ENCODE assay signal across 17 cellular contexts in the genomic region with DNA sequence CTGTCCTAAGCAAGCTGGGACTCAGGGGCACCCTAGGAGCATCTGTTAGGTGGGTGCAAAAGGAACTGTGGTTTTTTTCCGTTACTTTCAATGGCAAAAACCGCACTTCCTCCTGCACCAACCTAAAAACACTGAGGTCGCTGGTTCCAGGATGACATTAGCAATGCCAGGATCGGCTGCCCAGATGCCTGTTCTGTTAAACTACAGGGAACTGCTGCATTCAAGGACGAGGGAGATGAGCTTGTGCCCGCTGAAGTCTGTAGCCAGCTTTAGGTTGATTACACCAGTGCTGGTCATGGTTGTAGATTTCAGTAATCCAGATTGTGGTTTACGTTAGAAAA.
DNase-seq lines count a peak whose midpoint lies in the region; ATAC-seq and TF ChIP-seq lines count a peak whose summit lies in the region.
"Had no signal": no experiment of that assay in that cellular context is flagged by ENCODE, and none has a peak within 500 bp of the region (broad histone marks: within the 10 kb centered on the region; RNA-seq: fewer than 3 reads in every experiment).

No MANE protein-coding gene starts in this region.

- no peak for TF ChIP-seq CTCF in DND-41 (IDR thresholded peaks at IDR 0.05; ENCODE audit: borderline replicate concordance, extremely low read depth, low read length, poor library complexity, severe bottlenecking)
- no peak for TF ChIP-seq CTCF in endodermal cell (conservative IDR thresholded peaks at IDR 0.05)

- 88 to 93% methylated on average over 6 to 7 of the region's 7 CpGs for WGBS in endodermal cell (ENCODE audit: insufficient coverage in 1 of 2, insufficient read length in 1 of 2), 2 experiments

- POLR2A ChIA-PET in naive thymus-derived CD4-positive, alpha-beta T cell (lab: Charles Lee), result no interaction called here

- no peak overlapping the region for H3K27ac Mint-ChIP-seq in endodermal cell
- H3K27ac Mint-ChIP-seq in naive thymus-derived CD4-positive, alpha-beta T cell, result no peak overlapping the region
- H3K27ac Mint-ChIP-seq: GM23338 had no signal

- peaks cover 93% of the 10 kb centered on the region for H3K4me1 ChIP-seq in DND-41 (ENCODE audit: insufficient read depth, low read length)
- no peaks in the 10 kb centered on the region for H3K4me1 ChIP-seq in endodermal cell (ENCODE audit: control insufficient read depth, insufficient read depth, low read length)
- H3K4me1 ChIP-seq in naive thymus-derived CD4-positive, alpha-beta T cell (ENCODE audit: control insufficient read depth in 2 of 2, insufficient read depth in 2 of 2, low read length in 2 of 2), result no peaks in the 10 kb centered on the region

- no peaks in the 10 kb centered on the region for H3K36me3 Mint-ChIP-seq in endodermal cell (ENCODE audit: low read depth)
- no peaks in the 10 kb centered on the region for H3K36me3 Mint-ChIP-seq in naive thymus-derived CD4-positive, alpha-beta T cell
- H3K36me3 Mint-ChIP-seq: CD14-positive monocyte had no signal

- in situ Hi-C loops in KBM-7 (cut with MboI; ENCODE audit: low pct_unique_long_range_greater_than_20kb, low sequenced_read_pairs), result no loop called here

- no peaks in the 10 kb centered on the region for H3K9me3 ChIP-seq in DND-41 (ENCODE audit: insufficient read depth, low read length, severe bottlenecking)
- no peaks in the 10 kb centered on the region for H3K9me3 ChIP-seq in endodermal cell (ENCODE audit: control insufficient read depth, low read length)
- no peaks in the 10 kb centered on the region for H3K9me3 ChIP-seq in naive thymus-derived CD4-positive, alpha-beta T cell (ENCODE audit: control insufficient read depth in 2 of 3, low read length in 3 of 3)

- CTCF ChIA-PET in naive thymus-derived CD4-positive, alpha-beta T cell (lab: Charles Lee), result no interaction called here

- H3K27me3 Mint-ChIP-seq in endodermal cell (ENCODE audit: insufficient read depth), result no peaks in the 10 kb centered on the region
- H3K27me3 Mint-ChIP-seq in naive thymus-derived CD4-positive, alpha-beta T cell, result peaks cover 2 to 26% (median 8%) of the 10 kb centered on the region in 5 donors

- ATAC-seq in DND-41 (ENCODE audit: insufficient read depth, low read depth) (peak; percentile 87), HG02678 (IDR thresholded peaks at IDR 0.05; ENCODE audit: unreplicated experiment) (no peak)
- ATAC-seq in naive thymus-derived CD4-positive, alpha-beta T cell, result no peak
- ATAC-seq: GM23338, K562 had no signal

- H3K4me3 ChIP-seq in DND-41 (ENCODE audit: low read depth in 1 of 2, low read length in 2 of 2), result peak overlapping the region in 1 of 2 experiments; percentile 34; a peak in 2 of 4 replicates
- no peak overlapping the region for H3K4me3 ChIP-seq in endodermal cell (ENCODE audit: low read length)
- no peak overlapping the region for H3K4me3 ChIP-seq in naive thymus-derived CD4-positive, alpha-beta T cell (ENCODE audit: low read length)
- H3K4me3 ChIP-seq: GM23338, K562 had no signal

- no peaks in the 10 kb centered on the region for H3K4me1 Mint-ChIP-seq in endodermal cell
- H3K4me1 Mint-ChIP-seq in naive thymus-derived CD4-positive, alpha-beta T cell, result peaks cover 0 to 3% (median 0%) of the 10 kb centered on the region in 7 donors
- H3K4me1 Mint-ChIP-seq: GM23338 had no signal

- peak overlapping the region; percentile 48 for H2AFZ ChIP-seq in DND-41 (ENCODE audit: low read depth, low read length)
- H2AFZ ChIP-seq: GM23338 had no signal

- DNase-seq in DND-41 (peak; percentile 88), KBM-7 (peak; percentile 86), MV-4-11 (lab: John Stamatoyannopoulos, UW) (peak; percentile 92), endodermal cell (peak; percentile 14)
- DNase-seq in naive thymus-derived CD4-positive, alpha-beta T cell, result no peak
- DNase-seq in stimulated activated CD4-positive, alpha-beta T cell treated with anti-CD3 and anti-CD28 coated beads, Interleukin-4, amount 100 ng/mL, for 1 hour, result no peak
- DNase-seq: DMS79 treated with DMSO at 0.1 percent for 48 hours, HCEC 1CT, NCI-H1694 treated with DMSO at 0.1 percent for 48 hours, NCI-H2107, NCI-H510A, NCI-H748 treated with DMSO at 0.1 percent for 48 hours, T-helper 2 cell had no signal

- intact Hi-C loops in naive thymus-derived CD4-positive, alpha-beta T cell (cut with micrococcal nuclease), result no loop called here

- H3K36me3 ChIP-seq in DND-41 (ENCODE audit: insufficient read depth, low read length), result no peaks in the 10 kb centered on the region
- no peaks in the 10 kb centered on the region for H3K36me3 ChIP-seq in endodermal cell (ENCODE audit: control insufficient read depth, insufficient read depth, low read length)
- no peaks in the 10 kb centered on the region for H3K36me3 ChIP-seq in naive thymus-derived CD4-positive, alpha-beta T cell (ENCODE audit: control insufficient read depth in 2 of 3, insufficient read depth in 3 of 3, low read length in 3 of 3)

- H3K27me3 ChIP-seq in DND-41 (ENCODE audit: insufficient read depth, low read length, poor library complexity), result no peaks in the 10 kb centered on the region
- no peaks in the 10 kb centered on the region for H3K27me3 ChIP-seq in endodermal cell (ENCODE audit: control insufficient read depth, insufficient read depth, low read length, poor library complexity, severe bottlenecking)
- no peaks in the 10 kb centered on the region for H3K27me3 ChIP-seq in naive thymus-derived CD4-positive, alpha-beta T cell (ENCODE audit: control insufficient read depth in 2 of 2, insufficient read depth in 2 of 2, low read length in 2 of 2)

- H3K79me2 ChIP-seq in DND-41 (ENCODE audit: insufficient read depth, low read length), result peaks cover 10% of the 10 kb centered on the region

- H4K20me1 ChIP-seq in DND-41 (ENCODE audit: insufficient read depth, low read length), result no peaks in the 10 kb centered on the region

- peak overlapping the region; percentile 98 for H3K27ac ChIP-seq in DND-41 (ENCODE audit: low read length)
- H3K27ac ChIP-seq in endodermal cell (ENCODE audit: low read depth, low read length), result no peak overlapping the region
- H3K27ac ChIP-seq in naive thymus-derived CD4-positive, alpha-beta T cell (ENCODE audit: low read depth, low read length), result no peak overlapping the region

- peak overlapping the region; percentile 57 for H3K4me2 ChIP-seq in DND-41 (ENCODE audit: insufficient read depth, low read length)
- H3K4me2 ChIP-seq: GM23338 had no signal

- no peak overlapping the region for H3K4me3 Mint-ChIP-seq in endodermal cell
- H3K4me3 Mint-ChIP-seq in naive thymus-derived CD4-positive, alpha-beta T cell, result no peak overlapping the region
- H3K4me3 Mint-ChIP-seq: GM23338 had no signal

- H3K9me3 Mint-ChIP-seq in endodermal cell, result no peaks in the 10 kb centered on the region
- peaks cover 0 to 8% (median 0%) of the 10 kb centered on the region in 11 donors for H3K9me3 Mint-ChIP-seq in naive thymus-derived CD4-positive, alpha-beta T cell
- H3K9me3 Mint-ChIP-seq: GM23338 had no signal

- H3K9ac ChIP-seq in DND-41 (ENCODE audit: low read depth, low read length) (peak overlapping the region; percentile 56), endodermal cell (ENCODE audit: extremely low read depth, low read length, poor library complexity, severe bottlenecking) (no peak overlapping the region)

Comparison
In these comparisons a context has a peak if more than half of its experiments do, and no peak if none do; other contexts are left out.
1. DNase-seq: peak in DND-41 (single experiment), KBM-7 (single experiment), MV-4-11 (single experiment) and endodermal cell (single experiment); none in naive thymus-derived CD4-positive, alpha-beta T cell (0 of 9) and stimulated activated CD4-positive, alpha-beta T cell treated with anti-CD3 and anti-CD28 coated beads, Interleukin-4, amount 100 ng/mL, for 1 hour (single experiment).